9 cellular contexts compared by ENCODE assay signal in genomic region chr14:64060648-64061096, GRCh38.
A peak's percentile ranks its signal among the peaks of the same experiment; 100 is the strongest.
DNase-seq lines count a peak whose midpoint lies in the region; ATAC-seq and TF ChIP-seq lines count a peak whose summit lies in the region.
"Had no signal": no experiment of that assay in that cellular context is flagged by ENCODE, and none has a peak within 500 bp of the region (broad histone marks: within the 10 kb centered on the region; RNA-seq: fewer than 3 reads in every experiment).

No MANE protein-coding gene starts in this region.

- no peaks in the 10 kb centered on the region for H3K27me3 ChIP-seq in OCI-LY1 (ENCODE audit: insufficient read depth, low read length)

- peaks cover 52% of the 10 kb centered on the region for H3K36me3 ChIP-seq in OCI-LY1 (ENCODE audit: insufficient read depth, low read length)

- no peaks in the 10 kb centered on the region for H3K4me1 ChIP-seq in OCI-LY1 (ENCODE audit: insufficient read depth, low read length, severe bottlenecking)

- TF ChIP-seq CTCF in OCI-LY1 (IDR thresholded peaks at IDR 0.05; ENCODE audit: low read length) (peak; percentile 73), fibroblast of mammary gland (conservative IDR thresholded peaks at IDR 0.05; ENCODE audit: control insufficient read depth, insufficient read depth, low read depth, low read length) (peak; percentile 50)

- H3K9me3 Mint-ChIP-seq in activated naive CD4-positive, alpha-beta T cell treated with anti-CD3 and anti-CD28 coated beads, Interleukin-2, amount 10 ng/mL, durations not matched to agents 7 days and 5 days = no peaks in the 10 kb centered on the region
- no peaks in the 10 kb centered on the region for H3K9me3 Mint-ChIP-seq in stimulated activated naive B cell treated with anti-CD40 and anti-IgM and Interleukin-4, amounts not matched to agents 10 μg/mL and 1 μg/mL and 100 μg/mL, for 72 hours

- no peak overlapping the region for H3K27ac ChIP-seq in OCI-LY1 (ENCODE audit: low read depth, low read length, poor library complexity, severe bottlenecking)

- no peak overlapping the region for H3K4me3 Mint-ChIP-seq in activated naive CD4-positive, alpha-beta T cell treated with anti-CD3 and anti-CD28 coated beads, Interleukin-2, amount 10 ng/mL, durations not matched to agents 7 days and 5 days
- H3K4me3 Mint-ChIP-seq in stimulated activated naive B cell treated with anti-CD40 and anti-IgM and Interleukin-4, amounts not matched to agents 10 μg/mL and 1 μg/mL and 100 μg/mL, for 72 hours = no peak overlapping the region

- H3K27ac Mint-ChIP-seq in activated naive CD4-positive, alpha-beta T cell treated with anti-CD3 and anti-CD28 coated beads, Interleukin-2, amount 10 ng/mL, durations not matched to agents 7 days and 5 days = no peak overlapping the region
- no peak overlapping the region for H3K27ac Mint-ChIP-seq in stimulated activated naive B cell treated with anti-CD40 and anti-IgM and Interleukin-4, amounts not matched to agents 10 μg/mL and 1 μg/mL and 100 μg/mL, for 72 hours

- no peaks in the 10 kb centered on the region for H3K27me3 Mint-ChIP-seq in activated naive CD4-positive, alpha-beta T cell treated with anti-CD3 and anti-CD28 coated beads, Interleukin-2, amount 10 ng/mL, durations not matched to agents 7 days and 5 days
- H3K27me3 Mint-ChIP-seq in stimulated activated naive B cell treated with anti-CD40 and anti-IgM and Interleukin-4, amounts not matched to agents 10 μg/mL and 1 μg/mL and 100 μg/mL, for 72 hours = no peaks in the 10 kb centered on the region

- no peak overlapping the region for H3K4me2 ChIP-seq in OCI-LY1 (ENCODE audit: low read length)

- peak; percentile 25 for DNase-seq in activated naive CD4-positive, alpha-beta T cell treated with anti-CD3 and anti-CD28 coated beads, Interleukin-2, amount 10 ng/mL, durations not matched to agents 7 days and 5 days
- no peak for DNase-seq in activated naive CD4-positive, alpha-beta T cell (lab: John Stamatoyannopoulos, UW)
- DNase-seq in fibroblast of mammary gland (ENCODE audit: low read depth) (peak; percentile 28), NOMO-1 treated with dmso at 0.1 percent for 144 hours (lab: John Stamatoyannopoulos, UW; ENCODE audit: unreplicated experiment) (no peak), midbrain (lab: John Stamatoyannopoulos, UW) (no peak)
- DNase-seq in stimulated activated naive B cell treated with anti-CD40 and anti-IgM and Interleukin-4, amounts not matched to agents 10 μg/mL and 1 μg/mL and 100 μg/mL, for 72 hours = no peak
- DNase-seq: activated CD8-positive, alpha-beta memory T cell treated with anti-CD3 and anti-CD28 coated beads for 24 hours had no signal

- CTCF ChIA-PET in activated naive CD4-positive, alpha-beta T cell treated with anti-CD3 and anti-CD28 coated beads, Interleukin-2, amount 10 ng/mL, durations not matched to agents 7 days and 5 days (lab: Charles Lee) = interaction anchor here (0.8 to 2.2 kb wide), 4 partner anchors 20 to 235 kb away, joined by 3 to 6 read pairs (median 4); no protein-coding TSS in a partner anchor

- H3F3A ChIP-seq in OCI-LY1 (ENCODE audit: insufficient read depth, low read length) = no peaks in the 10 kb centered on the region

- no peak overlapping the region for H3K9ac ChIP-seq in OCI-LY1 (ENCODE audit: low read length)

- no peaks in the 10 kb centered on the region for H3K79me2 ChIP-seq in OCI-LY1 (ENCODE audit: insufficient read depth, low read length)

- no peak overlapping the region for H2AFZ ChIP-seq in OCI-LY1 (ENCODE audit: low read length)

- H4K20me1 ChIP-seq in OCI-LY1 (ENCODE audit: insufficient read depth, low read length) = no peaks in the 10 kb centered on the region

- peaks cover 3% of the 10 kb centered on the region for H3K4me1 Mint-ChIP-seq in activated naive CD4-positive, alpha-beta T cell treated with anti-CD3 and anti-CD28 coated beads, Interleukin-2, amount 10 ng/mL, durations not matched to agents 7 days and 5 days
- no peaks in the 10 kb centered on the region for H3K4me1 Mint-ChIP-seq in stimulated activated naive B cell treated with anti-CD40 and anti-IgM and Interleukin-4, amounts not matched to agents 10 μg/mL and 1 μg/mL and 100 μg/mL, for 72 hours

- ATAC-seq in stimulated activated naive B cell treated with anti-CD40 and anti-IgM and Interleukin-4, amounts not matched to agents 10 μg/mL and 1 μg/mL and 100 μg/mL, for 72 hours (replicated peaks) = peak; percentile 62 to 71
- no peak for ATAC-seq in GM21786 (IDR thresholded peaks at IDR 0.05; ENCODE audit: unreplicated experiment)

- H3K9me3 ChIP-seq in OCI-LY1 (ENCODE audit: low read length) = no peaks in the 10 kb centered on the region

- no peaks in the 10 kb centered on the region for H3K9me2 ChIP-seq in OCI-LY1 (ENCODE audit: low read depth, low read length)

- no peak overlapping the region for H3K4me3 ChIP-seq in OCI-LY1 (ENCODE audit: low read depth, low read length, poor library complexity, severe bottlenecking)
- H3K4me3 ChIP-seq in fibroblast of mammary gland (ENCODE audit: control insufficient read depth, low read depth, low read length) = no peak overlapping the region

- peaks cover 55% of the 10 kb centered on the region for H3K36me3 Mint-ChIP-seq in activated naive CD4-positive, alpha-beta T cell treated with anti-CD3 and anti-CD28 coated beads, Interleukin-2, amount 10 ng/mL, durations not matched to agents 7 days and 5 days
- H3K36me3 Mint-ChIP-seq in stimulated activated naive B cell treated with anti-CD40 and anti-IgM and Interleukin-4, amounts not matched to agents 10 μg/mL and 1 μg/mL and 100 μg/mL, for 72 hours = peaks cover 4 to 5% of the 10 kb centered on the region in 2 donors

Comparison
In these comparisons a context has a peak if more than half of its experiments do, and no peak if none do; other contexts are left out.
1. DNase-seq: peak in activated naive CD4-positive, alpha-beta T cell treated with anti-CD3 and anti-CD28 coated beads, Interleukin-2, amount 10 ng/mL, durations not matched to agents 7 days and 5 days (single experiment) and fibroblast of mammary gland (single experiment); none in activated naive CD4-positive, alpha-beta T cell (0 of 4), stimulated activated naive B cell treated with anti-CD40 and anti-IgM and Interleukin-4, amounts not matched to agents 10 μg/mL and 1 μg/mL and 100 μg/mL, for 72 hours (single experiment), NOMO-1 treated with dmso at 0.1 percent for 144 hours (single experiment) and midbrain (single experiment).